ENCODE assay signal across 1 cellular context in genomic region chr16:74991593-74992403, GRCh38.
A peak's percentile ranks its signal among the peaks of the same experiment; 100 is the strongest.
TF ChIP-seq lines count a peak whose summit lies in the region.

No MANE protein-coding gene starts in this region.

TF ChIP-seq in HepG2, 621 proteins besides CTCF, POLR2A, EP300 and RAD21 (continued from another document and continues in another):
- TF ChIP-seq, protein P1, sequence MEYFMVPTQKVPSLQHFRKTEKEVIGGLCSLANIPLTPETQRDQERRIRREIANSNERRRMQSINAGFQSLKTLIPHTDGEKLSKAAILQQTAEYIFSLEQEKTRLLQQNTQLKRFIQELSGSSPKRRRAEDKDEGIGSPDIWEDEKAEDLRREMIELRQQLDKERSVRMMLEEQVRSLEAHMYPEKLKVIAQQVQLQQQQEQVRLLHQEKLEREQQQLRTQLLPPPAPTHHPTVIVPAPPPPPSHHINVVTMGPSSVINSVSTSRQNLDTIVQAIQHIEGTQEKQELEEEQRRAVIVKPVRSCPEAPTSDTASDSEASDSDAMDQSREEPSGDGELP (IDR thresholded peaks at IDR 0.05; ENCODE audit: borderline replicate concordance, low read depth) = peak; percentile 79
- no peak; the same call in 1 of the 2 replicates for TF ChIP-seq KDM1A (CRISPR knock-in tag; IDR thresholded peaks at IDR 0.05)
- TF ChIP-seq POGZ (CRISPR knock-in tag; IDR thresholded peaks at IDR 0.05) = peak; percentile 35; the same call in 1 of the 2 replicates
- no peak for TF ChIP-seq ZNF589 (CRISPR knock-in tag; conservative IDR thresholded peaks at IDR 0.05)
- TF ChIP-seq ZNF276 (CRISPR knock-in tag; IDR thresholded peaks at IDR 0.05; ENCODE audit: low read depth) = no peak
- TF ChIP-seq ZNF761 (CRISPR knock-in tag; conservative IDR thresholded peaks at IDR 0.05) = 0 out of 2 replicates have a peak, but pooled peaks have one; percentile 15
- no peak for TF ChIP-seq TMF1 (CRISPR knock-in tag; IDR thresholded peaks at IDR 0.05; ENCODE audit: low read depth)
- TF ChIP-seq, protein P2, sequence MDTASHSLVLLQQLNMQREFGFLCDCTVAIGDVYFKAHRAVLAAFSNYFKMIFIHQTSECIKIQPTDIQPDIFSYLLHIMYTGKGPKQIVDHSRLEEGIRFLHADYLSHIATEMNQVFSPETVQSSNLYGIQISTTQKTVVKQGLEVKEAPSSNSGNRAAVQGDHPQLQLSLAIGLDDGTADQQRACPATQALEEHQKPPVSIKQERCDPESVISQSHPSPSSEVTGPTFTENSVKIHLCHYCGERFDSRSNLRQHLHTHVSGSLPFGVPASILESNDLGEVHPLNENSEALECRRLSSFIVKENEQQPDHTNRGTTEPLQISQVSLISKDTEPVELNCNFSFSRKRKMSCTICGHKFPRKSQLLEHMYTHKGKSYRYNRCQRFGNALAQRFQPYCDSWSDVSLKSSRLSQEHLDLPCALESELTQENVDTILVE (CRISPR knock-in tag; IDR thresholded peaks at IDR 0.05) = peak; percentile 70; the same call in 1 of the 2 replicates
- 0 out of 2 replicates have a peak, but pooled peaks have one; percentile 6 for TF ChIP-seq ZBTB43 (CRISPR knock-in tag; conservative IDR thresholded peaks at IDR 0.05)
- no peak for TF ChIP-seq ZNF572 (CRISPR knock-in tag; IDR thresholded peaks at IDR 0.05)
- no peak for TF ChIP-seq SETDB1 (CRISPR knock-in tag; IDR thresholded peaks at IDR 0.05; ENCODE audit: borderline replicate concordance)
- TF ChIP-seq GPN1 (CRISPR knock-in tag; IDR thresholded peaks at IDR 0.05; ENCODE audit: borderline replicate concordance) = no peak
- no peak for TF ChIP-seq ZNF672 (CRISPR knock-in tag; IDR thresholded peaks at IDR 0.05)
- TF ChIP-seq ZNF251 (CRISPR knock-in tag; IDR thresholded peaks at IDR 0.05) = no peak
- no peak for TF ChIP-seq KMT2B (CRISPR knock-in tag; IDR thresholded peaks at IDR 0.05)
- TF ChIP-seq HDAC1 (CRISPR knock-in tag; IDR thresholded peaks at IDR 0.05) = peak; percentile 89
- TF ChIP-seq NR2F6 (IDR thresholded peaks at IDR 0.05) = peak; percentile 73
- TF ChIP-seq NR2F6 (CRISPR knock-in tag; IDR thresholded peaks at IDR 0.05) = peak; percentile 83
- no peak; the same call in 1 of the 2 replicates for TF ChIP-seq ZFP37 (CRISPR knock-in tag; IDR thresholded peaks at IDR 0.05; ENCODE audit: borderline replicate concordance)
- TF ChIP-seq ATF7 (IDR thresholded peaks at IDR 0.05) = no peak
- no peak for TF ChIP-seq ATF7 (CRISPR knock-in tag; IDR thresholded peaks at IDR 0.05)
- peak; percentile 59; the same call in 1 of the 2 replicates for TF ChIP-seq ZNF333 (CRISPR knock-in tag; IDR thresholded peaks at IDR 0.05; ENCODE audit: borderline replicate concordance)
- no peak for TF ChIP-seq IRF1 (CRISPR knock-in tag; IDR thresholded peaks at IDR 0.05; ENCODE audit: low read depth)
- TF ChIP-seq, protein P3, sequence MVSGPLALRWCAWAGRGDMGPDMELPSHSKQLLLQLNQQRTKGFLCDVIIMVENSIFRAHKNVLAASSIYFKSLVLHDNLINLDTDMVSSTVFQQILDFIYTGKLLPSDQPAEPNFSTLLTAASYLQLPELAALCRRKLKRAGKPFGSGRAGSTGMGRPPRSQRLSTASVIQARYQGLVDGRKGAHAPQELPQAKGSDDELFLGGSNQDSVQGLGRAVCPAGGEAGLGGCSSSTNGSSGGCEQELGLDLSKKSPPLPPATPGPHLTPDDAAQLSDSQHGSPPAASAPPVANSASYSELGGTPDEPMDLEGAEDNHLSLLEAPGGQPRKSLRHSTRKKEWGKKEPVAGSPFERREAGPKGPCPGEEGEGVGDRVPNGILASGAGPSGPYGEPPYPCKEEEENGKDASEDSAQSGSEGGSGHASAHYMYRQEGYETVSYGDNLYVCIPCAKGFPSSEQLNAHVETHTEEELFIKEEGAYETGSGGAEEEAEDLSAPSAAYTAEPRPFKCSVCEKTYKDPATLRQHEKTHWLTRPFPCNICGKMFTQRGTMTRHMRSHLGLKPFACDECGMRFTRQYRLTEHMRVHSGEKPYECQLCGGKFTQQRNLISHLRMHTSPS (CRISPR knock-in tag; IDR thresholded peaks at IDR 0.05; ENCODE audit: low read depth) = 0 out of 2 replicates have a peak, but pooled peaks have one; percentile 17
- TF ChIP-seq ZSCAN29 (CRISPR knock-in tag; conservative IDR thresholded peaks at IDR 0.05) = no peak; the same call in 1 of the 2 replicates
- TF ChIP-seq ZNF17 (CRISPR knock-in tag; IDR thresholded peaks at IDR 0.05) = no peak
- TF ChIP-seq ZBTB2 (CRISPR knock-in tag; IDR thresholded peaks at IDR 0.05; ENCODE audit: low read depth) = no peak
- no peak for TF ChIP-seq SRSF9 (IDR thresholded peaks at IDR 0.05; ENCODE audit: borderline replicate concordance, insufficient read depth, low read depth, low read length, poor library complexity, severe bottlenecking)
- TF ChIP-seq FOXA1 (IDR thresholded peaks at IDR 0.05) = no peak
- TF ChIP-seq FOXA1 (CRISPR knock-in tag; IDR thresholded peaks at IDR 0.05) = peak; percentile 83
- TF ChIP-seq ZBTB42 (CRISPR knock-in tag; IDR thresholded peaks at IDR 0.05) = no peak; the same call in 1 of the 2 replicates
- peak; percentile 76; the same call in 1 of the 2 replicates for TF ChIP-seq TFE3 (CRISPR knock-in tag; IDR thresholded peaks at IDR 0.05)
- TF ChIP-seq ZNF564 (CRISPR knock-in tag; IDR thresholded peaks at IDR 0.05) = no peak
- peak; percentile 6; the same call in 1 of the 2 replicates for TF ChIP-seq ZHX1 (CRISPR knock-in tag; IDR thresholded peaks at IDR 0.05; ENCODE audit: low read depth)
- no peak for TF ChIP-seq RAD51 (IDR thresholded peaks at IDR 0.05; ENCODE audit: borderline replicate concordance)
- TF ChIP-seq NR3C1 (CRISPR knock-in tag; IDR thresholded peaks at IDR 0.05) = no peak
- TF ChIP-seq ZNF335 (CRISPR knock-in tag; IDR thresholded peaks at IDR 0.05) = peak; percentile 43; the same call in 1 of the 2 replicates
- no peak for TF ChIP-seq ZNF646 (CRISPR knock-in tag; IDR thresholded peaks at IDR 0.05)
- TF ChIP-seq MLLT10 (CRISPR knock-in tag; IDR thresholded peaks at IDR 0.05) = no peak
- no peak for TF ChIP-seq EED (CRISPR knock-in tag; IDR thresholded peaks at IDR 0.05)
- peak; percentile 85 for TF ChIP-seq RCOR2 (CRISPR knock-in tag; IDR thresholded peaks at IDR 0.05)
- no peak for TF ChIP-seq KDM5B (CRISPR knock-in tag; IDR thresholded peaks at IDR 0.05; ENCODE audit: borderline replicate concordance)
